In genomic region chr6:46013639-46014038, GRCh38 we compare ENCODE assay signal across 14 cellular contexts. TPM values are rescaled to one million over a fixed set of nuclear protein-coding genes. Genes with fewer than 3 reads are reported as not detected.
DNase-seq lines count a peak whose midpoint lies in the region; TF ChIP-seq lines count a peak whose summit lies in the region.
"Had no signal": no experiment of that assay in that cellular context is flagged by ENCODE, and none has a peak within 500 bp of the region (broad histone marks: within the 10 kb centered on the region; RNA-seq: fewer than 3 reads in every experiment).

No MANE protein-coding gene starts in this region.

- H3K4me2 ChIP-seq in trophoblast cell (ENCODE audit: low read length): peak overlapping the region; percentile 23
- H3K4me2 ChIP-seq: SK-N-SH had no signal

- H3K18ac ChIP-seq in trophoblast cell (ENCODE audit: low read length): peak overlapping the region; percentile 44

- H3K27ac ChIP-seq in CD4-positive, alpha-beta memory T cell (ENCODE audit: low read depth, low read length): peak overlapping the region; percentile 71
- no peak overlapping the region for H3K27ac ChIP-seq in HUES64 (ENCODE audit: low read depth, low read length)
- H3K27ac ChIP-seq in trophoblast cell (ENCODE audit: low read depth, low read length): no peak overlapping the region
- H3K27ac ChIP-seq in A673 (ENCODE audit: low read depth, low read length, poor library complexity, severe bottlenecking): no peak overlapping the region

- H3K27me3 ChIP-seq in CD4-positive, alpha-beta memory T cell (ENCODE audit: insufficient read depth, low read length): no peaks in the 10 kb centered on the region
- peaks cover 54% of the 10 kb centered on the region for H3K27me3 ChIP-seq in HUES64 (ENCODE audit: insufficient read depth, low read length)
- H3K27me3 ChIP-seq in trophoblast cell (ENCODE audit: insufficient read depth, low read length): peaks cover 4% of the 10 kb centered on the region
- peaks cover 89% of the 10 kb centered on the region for H3K27me3 ChIP-seq in A673 (replicated peaks; ENCODE audit: insufficient read depth, low read depth, low read length, poor library complexity)

- TF ChIP-seq CTCF in endothelial cell (IDR thresholded peaks at IDR 0.05; ENCODE audit: unreplicated experiment) (no peak), A673 (conservative IDR thresholded peaks at IDR 0.05; ENCODE audit: low read depth, low read length) (no peak)

- no TSS peak for BruUV-seq in A673 (replicated peaks; lab: Mats Ljungman, UMichigan)

- no peak overlapping the region for H4K8ac ChIP-seq in trophoblast cell (ENCODE audit: low read depth, low read length)

- no peak overlapping the region for H3K4ac ChIP-seq in trophoblast cell (ENCODE audit: low read depth, low read length)

- no peaks in the 10 kb centered on the region for H3K9me3 ChIP-seq in CD4-positive, alpha-beta memory T cell (ENCODE audit: control insufficient read depth in 1 of 2, low read length in 2 of 2)
- no peaks in the 10 kb centered on the region for H3K9me3 ChIP-seq in HUES64 (ENCODE audit: insufficient read depth, low read depth, low read length)
- no peaks in the 10 kb centered on the region for H3K9me3 ChIP-seq in trophoblast cell (ENCODE audit: insufficient read depth, low read depth, low read length)
- H3K9me3 ChIP-seq in A673 (ENCODE audit: low read depth, low read length, poor library complexity, severe bottlenecking): peaks cover 9% of the 10 kb centered on the region
- H3K9me3 ChIP-seq: SK-N-SH had no signal

- no peak for DNase-seq in CD4-positive, alpha-beta memory T cell
- DNase-seq in endothelial cell (ENCODE audit: low spot score) (no peak), trophoblast cell (no peak), T-helper 9 cell (no peak), mucosa of gallbladder (ENCODE audit: low spot score) (no peak), A673 (ENCODE audit: low spot score) (no peak)
- DNase-seq: cerebellar nuclear complex; NCI-H2171; SK-N-SH; stimulated activated CD4-positive, alpha-beta T cell treated with anti-CD3 and anti-CD28 coated beads, Interleukin-4, amount 100 ng/mL, for 24 hours had no signal

- peak overlapping the region in 1 of 2 donors; percentile 18 for H3K4me3 ChIP-seq in CD4-positive, alpha-beta memory T cell (ENCODE audit: low read length in 2 of 2)
- H3K4me3 ChIP-seq in HUES64 (ENCODE audit: low read length) (peak overlapping the region; percentile 64; the same call in 1 of the 2 replicates), trophoblast cell (ENCODE audit: low read depth, low read length) (no peak overlapping the region), A673 (ENCODE audit: low read depth, low read length, poor library complexity, severe bottlenecking) (no peak overlapping the region)

- H4K12ac ChIP-seq in trophoblast cell (ENCODE audit: low read depth, low read length): no peak overlapping the region

- peak overlapping the region; percentile 53 for H2AK5ac ChIP-seq in trophoblast cell (ENCODE audit: low read length)

- peak overlapping the region; percentile 43 for H4K91ac ChIP-seq in trophoblast cell (ENCODE audit: low read depth, low read length)

- CTCF ChIA-PET in CD4-positive, alpha-beta memory T cell (lab: Charles Lee; ENCODE audit: partially characterized antibody): interaction anchor here (0.9 to 2.2 kb wide), 4 partner anchors 15 to 1538 kb away, joined by 3 to 15 read pairs (median 4); partner anchors contain the start of gene ENPP4
- CTCF ChIA-PET in A673 (lab: Charles Lee): no interaction called here

- peak overlapping the region; percentile 82 for H2BK12ac ChIP-seq in trophoblast cell (ENCODE audit: low read length)

- H2BK5ac ChIP-seq in trophoblast cell (ENCODE audit: low read depth, low read length, poor library complexity): no peak overlapping the region

- WGBS in HUES64: 33% methylated on average over 4 of the region's 4 CpGs
- no CpG with 5 or more reads among the region's 4 CpGs for WGBS in trophoblast cell (ENCODE audit: extremely low coverage, insufficient coverage, insufficient read length)

- no peaks in the 10 kb centered on the region for H3K79me2 ChIP-seq in trophoblast cell (ENCODE audit: control insufficient read depth, insufficient read depth, low read length, poor library complexity)

- H3K9ac ChIP-seq in HUES64 (ENCODE audit: low read depth, low read length): no peak overlapping the region
- H3K9ac ChIP-seq in trophoblast cell (ENCODE audit: low read length): no peak overlapping the region
- H3K9ac ChIP-seq: SK-N-SH had no signal

- peaks cover 1% of the 10 kb centered on the region for H3K79me1 ChIP-seq in trophoblast cell (ENCODE audit: low read length)

- no peak overlapping the region for H3K23ac ChIP-seq in trophoblast cell (ENCODE audit: low read length)

- no peak overlapping the region for H3K14ac ChIP-seq in trophoblast cell (ENCODE audit: low read length)

- peaks cover 56% of the 10 kb centered on the region for H3K4me1 ChIP-seq in CD4-positive, alpha-beta memory T cell (ENCODE audit: insufficient read depth, low read length)
- H3K4me1 ChIP-seq in HUES64 (ENCODE audit: insufficient read depth, low read length) (peaks cover 24% of the 10 kb centered on the region), trophoblast cell (ENCODE audit: control insufficient read depth in 1 of 2, insufficient read depth in 2 of 2, low read length in 2 of 2) (peaks cover 27 to 28% of the 10 kb centered on the region in 2 experiments), A673 (ENCODE audit: insufficient read depth, low read length, poor library complexity, severe bottlenecking) (peaks cover 4% of the 10 kb centered on the region)

- peak overlapping the region; percentile 90 to 99 (median 95) for H3K4me3 Mint-ChIP-seq in CD4-positive, alpha-beta memory T cell
- peak overlapping the region; percentile 78 for H3K4me3 Mint-ChIP-seq in endothelial cell (ENCODE audit: unreplicated experiment)

- H3K9me3 Mint-ChIP-seq in CD4-positive, alpha-beta memory T cell: peaks cover 0 to 2% (median 0%) of the 10 kb centered on the region in 8 donors
- peaks cover 6% of the 10 kb centered on the region for H3K9me3 Mint-ChIP-seq in endothelial cell (ENCODE audit: unreplicated experiment)
- H3K9me3 Mint-ChIP-seq: activated naive CD4-positive, alpha-beta T cell treated with anti-CD3 and anti-CD28 coated beads for 36 hours; mesothelial cell of epicardium had no signal

- POLR2A ChIA-PET in CD4-positive, alpha-beta memory T cell (lab: Charles Lee; ENCODE audit: partially characterized antibody): interaction anchor here (0.9 to 3.2 kb wide), 5 partner anchors 19 to 116 kb away, joined by 3 to 15 read pairs (median 3); partner anchors contain the start of gene ENPP4
- POLR2A ChIA-PET in A673 (lab: Charles Lee; ENCODE audit: low non-redundant PET): no interaction called here

- H3K27ac Mint-ChIP-seq in CD4-positive, alpha-beta memory T cell: peak overlapping the region; percentile 95 to 98 (median 97)
- no peak overlapping the region for H3K27ac Mint-ChIP-seq in endothelial cell (ENCODE audit: unreplicated experiment)
- H3K27ac Mint-ChIP-seq: activated naive CD4-positive, alpha-beta T cell treated with anti-CD3 and anti-CD28 coated beads for 36 hours; CD14-positive monocyte; mesothelial cell of epicardium had no signal

- peaks cover 55 to 71% (median 61%) of the 10 kb centered on the region in 4 donors for H3K4me1 Mint-ChIP-seq in CD4-positive, alpha-beta memory T cell
- peaks cover 41% of the 10 kb centered on the region for H3K4me1 Mint-ChIP-seq in endothelial cell (ENCODE audit: unreplicated experiment)

- no peak overlapping the region for H2BK120ac ChIP-seq in trophoblast cell (ENCODE audit: insufficient read depth, low read length, poor library complexity)

- H3K27me3 Mint-ChIP-seq in CD4-positive, alpha-beta memory T cell: no peaks in the 10 kb centered on the region
- peaks cover 5% of the 10 kb centered on the region for H3K27me3 Mint-ChIP-seq in endothelial cell (ENCODE audit: unreplicated experiment)

- H3K36me3 ChIP-seq in CD4-positive, alpha-beta memory T cell (ENCODE audit: insufficient read depth, low read length): no peaks in the 10 kb centered on the region
- H3K36me3 ChIP-seq in HUES64 (ENCODE audit: insufficient read depth, low read length) (no peaks in the 10 kb centered on the region), trophoblast cell (ENCODE audit: control insufficient read depth in 1 of 2, insufficient read depth in 2 of 2, low read length in 2 of 2) (no peaks in the 10 kb centered on the region), A673 (ENCODE audit: insufficient read depth, low read length, poor library complexity, severe bottlenecking) (no peaks in the 10 kb centered on the region)

- H3K36me3 Mint-ChIP-seq in CD4-positive, alpha-beta memory T cell: peaks cover 0 to 7% of the 10 kb centered on the region in 2 donors
- H3K36me3 Mint-ChIP-seq in endothelial cell (ENCODE audit: low read depth, unreplicated experiment): peaks cover 7% of the 10 kb centered on the region
- H3K36me3 Mint-ChIP-seq: mesothelial cell of epicardium had no signal

- no peak overlapping the region for H2AFZ ChIP-seq in trophoblast cell (ENCODE audit: insufficient read depth, low read length, poor library complexity)

- intact Hi-C loops in CD4-positive, alpha-beta memory T cell (cut with micrococcal nuclease): loop anchor here (1.0 to 5.0 kb wide), 5 partner anchors 66 to 591 kb away; no protein-coding TSS in a partner anchor
- intact Hi-C loops in A673 (cut with micrococcal nuclease; ENCODE audit: unreplicated experiment): no loop called here

RNA-seq across cellular contexts. Expression of gene CLIC5, which starts 2.0 kb away (rescaled TPM):
- 10 to 100 TPM; 17.6 to 18.4 TPM for total RNA-seq in CD4-positive, alpha-beta memory T cell
- polyA plus RNA-seq in CD4-positive, alpha-beta memory T cell: 1 to 10 TPM; 3.4 to 7.3 TPM
- polyA plus RNA-seq in HUES64 (2013, experiment 1 of 2): 0.10 TPM
- 0.25 TPM for polyA plus RNA-seq in HUES64 (2013, experiment 2 of 2)
- total RNA-seq in endothelial cell (ENCODE audit: unreplicated experiment): 10.9 TPM
- 4.7 and 5.5 TPM in 2 replicates for polyA plus RNA-seq in trophoblast cell (2013)
- total RNA-seq in mucosa of gallbladder: 27.6 TPM
- not detected in 2 replicates for total RNA-seq in A673 (2021)
- polyA plus RNA-seq: CD14-positive monocyte had no signal

Comparison
In these comparisons a context has a peak if more than half of its experiments do, and no peak if none do; other contexts are left out.
1. RNA of gene CLIC5, which starts 2.0 kb away (total RNA-seq): 27.6 TPM in mucosa of gallbladder (single experiment), 17.6 to 18.4 TPM in CD4-positive, alpha-beta memory T cell and 10.9 TPM in endothelial cell (single experiment); not detected in A673; every median in the first group is over 10 times any median in the second.